ENCODE assay signal across 30 cellular contexts in the genomic region with DNA sequence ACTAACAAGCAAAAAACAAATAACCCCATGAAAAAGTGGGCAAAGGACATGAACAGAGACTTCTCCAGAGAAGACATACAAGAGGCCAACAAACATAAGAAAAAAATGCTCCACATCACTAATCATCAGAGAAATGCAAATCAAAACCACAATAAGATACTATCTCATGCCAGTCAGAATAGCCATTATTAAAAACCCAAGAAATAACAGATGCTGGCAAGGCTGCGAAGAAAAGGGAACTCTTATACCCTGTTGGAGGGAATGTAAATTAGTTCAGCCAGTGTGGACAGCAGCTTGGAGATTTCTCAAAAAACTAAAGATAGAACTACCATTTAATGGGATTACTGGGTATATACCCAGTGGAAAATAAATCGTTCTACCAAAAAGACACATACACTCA.
"Had no signal": no experiment of that assay in that cellular context is flagged by ENCODE, and none has a peak within 500 bp of the region (broad histone marks: within the 10 kb centered on the region; RNA-seq: fewer than 3 reads in every experiment).

No MANE protein-coding gene starts in this region.

- H3K9me3 ChIP-seq: breast epithelium, esophagus muscularis mucosa, pancreas, prostate gland, thoracic aorta, uterus had no signal

- H3K4me1 ChIP-seq: breast epithelium, esophagus muscularis mucosa, pancreas, prostate gland had no signal

- H3K4me3 ChIP-seq: breast epithelium, esophagus muscularis mucosa, pancreas, prostate gland, skin epidermis, thoracic aorta, uterus had no signal

- H3K27me3 ChIP-seq: breast epithelium, esophagus muscularis mucosa, pancreas, uterus had no signal

- H3K27ac Mint-ChIP-seq: activated CD4-positive, alpha-beta memory T cell treated with anti-CD3 and anti-CD28 coated beads, Interleukin-2, amount 10 ng/mL, durations not matched to agents 7 days and 5 days; activated CD4-positive, alpha-beta T cell treated with anti-CD3 and anti-CD28 coated beads, Interleukin-2, amount 10 ng/mL, durations not matched to agents 7 days and 5 days; activated T-cell treated with anti-CD3 and anti-CD28 coated beads, Interleukin-2, amount 50 U/mL, for 24 hours; activated T-helper 17 cell treated with anti-CD3 and anti-CD28 coated beads, Interleukin-2, amount 50 U/mL, for 72 hours; nephron; stimulated activated effector memory CD8-positive, alpha-beta T cell treated with anti-CD3 and anti-CD28 coated beads, Interleukin-12 subunit alpha, Interleukin-12 subunit beta, amount 100 ng/mL, for 72 hours; stimulated activated naive CD8-positive, alpha-beta T cell treated with anti-CD3 and anti-CD28 coated beads, Interleukin-15, Interleukin-2, amounts not matched to agents 100 ng/mL and 50 ng/mL, for 24 hours; type B pancreatic cell; WTC11 had no signal

- ATAC-seq: activated T-helper 17 cell treated with anti-CD3 and anti-CD28 coated beads, Interleukin-2, amount 50 U/mL, for 72 hours; left ventricle myocardium superior; pancreas; sciatic nerve; stimulated activated effector memory CD8-positive, alpha-beta T cell treated with anti-CD3 and anti-CD28 coated beads, Interleukin-12 subunit alpha, Interleukin-12 subunit beta, amount 100 ng/mL, for 72 hours; WTC11 had no signal

- H3K27ac ChIP-seq: breast epithelium, esophagus muscularis mucosa, pancreas, prostate gland, skin epidermis, thoracic aorta, uterus had no signal

- H3K36me3 Mint-ChIP-seq: type B pancreatic cell, WTC11 had no signal

- H3K4me1 Mint-ChIP-seq: activated CD4-positive, alpha-beta memory T cell treated with anti-CD3 and anti-CD28 coated beads, Interleukin-2, amount 10 ng/mL, durations not matched to agents 7 days and 5 days; activated CD4-positive, alpha-beta T cell treated with anti-CD3 and anti-CD28 coated beads, Interleukin-2, amount 10 ng/mL, durations not matched to agents 7 days and 5 days; activated T-helper 17 cell treated with anti-CD3 and anti-CD28 coated beads, Interleukin-2, amount 50 U/mL, for 72 hours; stimulated activated effector memory CD8-positive, alpha-beta T cell treated with anti-CD3 and anti-CD28 coated beads, Interleukin-12 subunit alpha, Interleukin-12 subunit beta, amount 100 ng/mL, for 72 hours had no signal

- H3K9me3 Mint-ChIP-seq: activated CD4-positive, alpha-beta memory T cell treated with anti-CD3 and anti-CD28 coated beads, Interleukin-2, amount 10 ng/mL, durations not matched to agents 7 days and 5 days; activated CD4-positive, alpha-beta T cell treated with anti-CD3 and anti-CD28 coated beads, Interleukin-2, amount 10 ng/mL, durations not matched to agents 7 days and 5 days; activated T-cell treated with anti-CD3 and anti-CD28 coated beads, Interleukin-2, amount 50 U/mL, for 24 hours; activated T-helper 17 cell treated with anti-CD3 and anti-CD28 coated beads, Interleukin-2, amount 50 U/mL, for 72 hours; nephron; stimulated activated naive CD8-positive, alpha-beta T cell treated with anti-CD3 and anti-CD28 coated beads, Interleukin-15, Interleukin-2, amounts not matched to agents 100 ng/mL and 50 ng/mL, for 24 hours; type B pancreatic cell; WTC11 had no signal

- H3K27me3 Mint-ChIP-seq: activated CD4-positive, alpha-beta memory T cell treated with anti-CD3 and anti-CD28 coated beads, Interleukin-2, amount 10 ng/mL, durations not matched to agents 7 days and 5 days; activated CD4-positive, alpha-beta T cell treated with anti-CD3 and anti-CD28 coated beads, Interleukin-2, amount 10 ng/mL, durations not matched to agents 7 days and 5 days; stimulated activated naive CD8-positive, alpha-beta T cell treated with anti-CD3 and anti-CD28 coated beads, Interleukin-15, Interleukin-2, amounts not matched to agents 100 ng/mL and 50 ng/mL, for 24 hours had no signal

- DNase-seq: activated CD4-positive, alpha-beta memory T cell treated with anti-CD3 and anti-CD28 coated beads, Interleukin-2, amount 10 ng/mL, durations not matched to agents 7 days and 5 days; activated CD4-positive, alpha-beta T cell treated with anti-CD3 and anti-CD28 coated beads for 1 hour; activated CD4-positive, alpha-beta T cell treated with anti-CD3 and anti-CD28 coated beads, Interleukin-2, amount 10 ng/mL, durations not matched to agents 7 days and 5 days; activated CD8-positive, alpha-beta memory T cell treated with anti-CD3 and anti-CD28 coated beads, Interleukin-2, amount 50 U/mL, for 48 hours; activated gamma-delta T cell treated with Interleukin-2 at 50 U/mL for 16 hours; activated naive CD4-positive, alpha-beta T cell treated with anti-CD3 and anti-CD28 coated beads, Interleukin-2, amount 50 U/mL, for 16 hours; activated T-cell treated with anti-CD3 and anti-CD28 coated beads, Interleukin-2, amount 50 U/mL, for 24 hours; amniotic stem cell; central memory CD4-positive, alpha-beta T cell; dermis blood vessel endothelial cell; effector CD4-positive, alpha-beta T cell; islet precursor cell; left ventricle myocardium superior; nucleus accumbens; pancreas; stimulated activated CD4-positive, alpha-beta T cell treated with anti-CD3 and anti-CD28 coated beads, Interleukin-4, amount 100 ng/mL, for 24 hours; T-helper 2 cell; uterus had no signal

- H3K36me3 ChIP-seq: breast epithelium, esophagus muscularis mucosa, pancreas, prostate gland, thoracic aorta, uterus had no signal

- H3K4me3 Mint-ChIP-seq: activated CD4-positive, alpha-beta memory T cell treated with anti-CD3 and anti-CD28 coated beads, Interleukin-2, amount 10 ng/mL, durations not matched to agents 7 days and 5 days; activated CD4-positive, alpha-beta T cell treated with anti-CD3 and anti-CD28 coated beads, Interleukin-2, amount 10 ng/mL, durations not matched to agents 7 days and 5 days; activated T-cell treated with anti-CD3 and anti-CD28 coated beads, Interleukin-2, amount 50 U/mL, for 24 hours; activated T-helper 17 cell treated with anti-CD3 and anti-CD28 coated beads, Interleukin-2, amount 50 U/mL, for 72 hours; nephron; stimulated activated effector memory CD8-positive, alpha-beta T cell treated with anti-CD3 and anti-CD28 coated beads, Interleukin-12 subunit alpha, Interleukin-12 subunit beta, amount 100 ng/mL, for 72 hours; stimulated activated naive CD8-positive, alpha-beta T cell treated with anti-CD3 and anti-CD28 coated beads, Interleukin-15, Interleukin-2, amounts not matched to agents 100 ng/mL and 50 ng/mL, for 24 hours; type B pancreatic cell; WTC11 had no signal
